1 cellular context compared by ENCODE assay signal in the genomic region with DNA sequence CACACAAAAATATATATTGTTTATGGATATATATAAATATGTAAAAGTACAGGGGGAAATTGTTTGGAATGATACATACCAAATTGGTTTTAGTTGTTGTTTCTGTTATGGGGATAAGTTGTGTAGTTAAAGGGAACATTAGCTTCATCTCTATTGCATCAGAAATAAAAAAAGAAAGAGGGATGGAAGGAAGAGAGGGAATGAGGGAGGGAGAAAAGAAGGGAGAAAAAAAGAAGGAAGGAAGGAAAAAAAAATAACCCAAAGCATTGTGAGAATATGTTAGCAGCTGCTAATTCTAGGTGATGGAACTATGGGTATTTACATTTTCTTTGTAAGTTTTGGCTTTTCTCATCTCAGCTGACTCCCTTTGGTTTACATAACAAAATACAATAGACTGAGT.
TF ChIP-seq lines count a peak whose summit lies in the region.

No MANE protein-coding gene starts in this region.

TF ChIP-seq in K562, 482 proteins besides CTCF, POLR2A, EP300 and RAD21:
- TF ChIP-seq, protein P1, sequence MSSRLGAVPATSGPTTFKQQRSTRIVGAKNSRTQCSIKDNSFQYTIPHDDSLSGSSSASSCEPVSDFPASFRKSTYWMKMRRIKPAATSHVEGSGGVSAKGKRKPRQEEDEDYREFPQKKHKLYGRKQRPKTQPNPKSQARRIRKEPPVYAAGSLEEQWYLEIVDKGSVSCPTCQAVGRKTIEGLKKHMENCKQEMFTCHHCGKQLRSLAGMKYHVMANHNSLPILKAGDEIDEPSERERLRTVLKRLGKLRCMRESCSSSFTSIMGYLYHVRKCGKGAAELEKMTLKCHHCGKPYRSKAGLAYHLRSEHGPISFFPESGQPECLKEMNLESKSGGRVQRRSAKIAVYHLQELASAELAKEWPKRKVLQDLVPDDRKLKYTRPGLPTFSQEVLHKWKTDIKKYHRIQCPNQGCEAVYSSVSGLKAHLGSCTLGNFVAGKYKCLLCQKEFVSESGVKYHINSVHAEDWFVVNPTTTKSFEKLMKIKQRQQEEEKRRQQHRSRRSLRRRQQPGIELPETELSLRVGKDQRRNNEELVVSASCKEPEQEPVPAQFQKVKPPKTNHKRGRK (tag; IDR thresholded peaks at IDR 0.05), result peak; percentile 87
- TF ChIP-seq TAF7 (tag; IDR thresholded peaks at IDR 0.05) (0 out of 2 replicates have a peak, but pooled peaks have one; percentile 17), ZNF41 (CRISPR knock-in tag; conservative IDR thresholded peaks at IDR 0.05) (no peak), CEBPG (CRISPR knock-in tag; IDR thresholded peaks at IDR 0.05) (no peak), CEBPG (tag; conservative IDR thresholded peaks at IDR 0.05 in 1 of 2, IDR thresholded peaks at IDR 0.05 in 1 of 2) (0 out of 4 replicates have a peak, but pooled peaks of 1 of the 2 experiments have one; percentile 12), MCM7 (IDR thresholded peaks at IDR 0.05) (no peak), HCFC1 (IDR thresholded peaks at IDR 0.05; ENCODE audit: low read depth, low read length) (no peak)
- TF ChIP-seq, protein P2, sequence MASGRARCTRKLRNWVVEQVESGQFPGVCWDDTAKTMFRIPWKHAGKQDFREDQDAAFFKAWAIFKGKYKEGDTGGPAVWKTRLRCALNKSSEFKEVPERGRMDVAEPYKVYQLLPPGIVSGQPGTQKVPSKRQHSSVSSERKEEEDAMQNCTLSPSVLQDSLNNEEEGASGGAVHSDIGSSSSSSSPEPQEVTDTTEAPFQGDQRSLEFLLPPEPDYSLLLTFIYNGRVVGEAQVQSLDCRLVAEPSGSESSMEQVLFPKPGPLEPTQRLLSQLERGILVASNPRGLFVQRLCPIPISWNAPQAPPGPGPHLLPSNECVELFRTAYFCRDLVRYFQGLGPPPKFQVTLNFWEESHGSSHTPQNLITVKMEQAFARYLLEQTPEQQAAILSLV (tag; IDR thresholded peaks at IDR 0.05), result peak; percentile 57
